In genomic region chr6:9520417-9521151, GRCh38 we compare ENCODE assay signal across 9 cellular contexts.
DNase-seq lines count a peak whose midpoint lies in the region; ATAC-seq and TF ChIP-seq lines count a peak whose summit lies in the region.
"Had no signal": no experiment of that assay in that cellular context is flagged by ENCODE, and none has a peak within 500 bp of the region (broad histone marks: within the 10 kb centered on the region; RNA-seq: fewer than 3 reads in every experiment).

No MANE protein-coding gene starts in this region.

- H3K36me3 ChIP-seq in gastrocnemius medialis = no peaks in the 10 kb centered on the region
- H3K36me3 ChIP-seq: uterus had no signal

- 62 to 63% methylated on average over 8 of the region's 8 CpGs for WGBS in lower leg skin, 2 donors

- TF ChIP-seq POLR2A in gastrocnemius medialis (IDR thresholded peaks at IDR 0.05) = no peak
- no peak for TF ChIP-seq POLR2A in lower leg skin (IDR thresholded peaks at IDR 0.05)

- H3K4me1 Mint-ChIP-seq in activated T-helper 2 cell treated with anti-CD3 and anti-CD28 coated beads, Interferon-gamma antibody, Interleukin-2, Interleukin-4, amounts not matched to agents 10 μg/mL and 5 μg/mL and 100 μg/mL, durations not matched to agents 14 hours and 24 hours and 36 hours (ENCODE audit: low read depth) = peaks cover 3% of the 10 kb centered on the region

- DNase-seq in activated T-helper 2 cell treated with anti-CD3 and anti-CD28 coated beads, Interferon-gamma antibody, Interleukin-2, Interleukin-4, amounts not matched to agents 10 μg/mL and 5 μg/mL and 100 μg/mL, durations not matched to agents 14 hours and 24 hours and 36 hours (ENCODE audit: low spot score) = no peak
- DNase-seq in putamen (ENCODE audit: low spot score) = peak; percentile 9
- DNase-seq in stimulated activated naive CD8-positive, alpha-beta T cell treated with anti-CD3 and anti-CD28 coated beads, Interleukin-15, Interleukin-2, amounts not matched to agents 100 U/mL and 50 U/mL, for 24 hours = no peak
- DNase-seq in gastrocnemius medialis = no peak
- no peak for DNase-seq in lower leg skin (ENCODE audit: low spot score in 2 of 2)
- DNase-seq: uterus had no signal

- ATAC-seq in GM18909 (IDR thresholded peaks at IDR 0.05; ENCODE audit: poor library complexity, unreplicated experiment) = peak; percentile 49
- ATAC-seq in HG03025 (IDR thresholded peaks at IDR 0.05; ENCODE audit: low FRiP score, unreplicated experiment) = peak; percentile 46
- no peak for ATAC-seq in stimulated activated naive CD8-positive, alpha-beta T cell treated with anti-CD3 and anti-CD28 coated beads, Interleukin-15, Interleukin-2, amounts not matched to agents 100 U/mL and 50 U/mL, for 24 hours
- ATAC-seq in gastrocnemius medialis = no peak
- ATAC-seq: sciatic nerve had no signal

- peak overlapping the region; percentile 64 for H3K27ac Mint-ChIP-seq in activated T-helper 2 cell treated with anti-CD3 and anti-CD28 coated beads, Interferon-gamma antibody, Interleukin-2, Interleukin-4, amounts not matched to agents 10 μg/mL and 5 μg/mL and 100 μg/mL, durations not matched to agents 14 hours and 24 hours and 36 hours

- no peak overlapping the region for H3K4me3 Mint-ChIP-seq in activated T-helper 2 cell treated with anti-CD3 and anti-CD28 coated beads, Interferon-gamma antibody, Interleukin-2, Interleukin-4, amounts not matched to agents 10 μg/mL and 5 μg/mL and 100 μg/mL, durations not matched to agents 14 hours and 24 hours and 36 hours (ENCODE audit: low read depth)

- no peak for TF ChIP-seq CTCF in gastrocnemius medialis (IDR thresholded peaks at IDR 0.05 in 4 of 5, conservative IDR thresholded peaks at IDR 0.05 in 1 of 5)
- no peak for TF ChIP-seq CTCF in lower leg skin (IDR thresholded peaks at IDR 0.05)

- no peaks in the 10 kb centered on the region for H3K36me3 Mint-ChIP-seq in activated T-helper 2 cell treated with anti-CD3 and anti-CD28 coated beads, Interferon-gamma antibody, Interleukin-2, Interleukin-4, amounts not matched to agents 10 μg/mL and 5 μg/mL and 100 μg/mL, durations not matched to agents 14 hours and 24 hours and 36 hours (ENCODE audit: low read depth)

- H3K27ac ChIP-seq in gastrocnemius medialis = no peak overlapping the region
- H3K27ac ChIP-seq: uterus had no signal

- no peak overlapping the region for H3K4me3 ChIP-seq in gastrocnemius medialis
- H3K4me3 ChIP-seq in lower leg skin (ENCODE audit: low read depth, poor library complexity, severe bottlenecking) = no peak overlapping the region
- H3K4me3 ChIP-seq: uterus had no signal

- no peaks in the 10 kb centered on the region for H3K4me1 ChIP-seq in gastrocnemius medialis
- H3K4me1 ChIP-seq: uterus had no signal

- H3K27me3 Mint-ChIP-seq in activated T-helper 2 cell treated with anti-CD3 and anti-CD28 coated beads, Interferon-gamma antibody, Interleukin-2, Interleukin-4, amounts not matched to agents 10 μg/mL and 5 μg/mL and 100 μg/mL, durations not matched to agents 14 hours and 24 hours and 36 hours (ENCODE audit: low read depth) = no peaks in the 10 kb centered on the region

- H3K9me3 Mint-ChIP-seq in activated T-helper 2 cell treated with anti-CD3 and anti-CD28 coated beads, Interferon-gamma antibody, Interleukin-2, Interleukin-4, amounts not matched to agents 10 μg/mL and 5 μg/mL and 100 μg/mL, durations not matched to agents 14 hours and 24 hours and 36 hours = peaks cover 5% of the 10 kb centered on the region

- H3K9me3 ChIP-seq in gastrocnemius medialis = no peaks in the 10 kb centered on the region
- H3K9me3 ChIP-seq: uterus had no signal

- intact Hi-C loops in activated T-helper 2 cell treated with anti-CD3 and anti-CD28 coated beads, Interferon-gamma antibody, Interleukin-2, Interleukin-4, amounts not matched to agents 10 μg/mL and 5 μg/mL and 100 μg/mL, durations not matched to agents 14 hours and 24 hours and 36 hours (cut with micrococcal nuclease) = no loop called here
- intact Hi-C loops in gastrocnemius medialis (cut with DNase I; ENCODE audit: low total_unique reads) = no loop called here
- intact Hi-C loops in lower leg skin (cut with DNase I; ENCODE audit: low total_unique reads) = no loop called here

- in situ Hi-C loops in gastrocnemius medialis (cut with MboI; ENCODE audit: low sequenced_read_pairs in 4 of 4) = no loop called here

- no peaks in the 10 kb centered on the region for H3K27me3 ChIP-seq in gastrocnemius medialis
- H3K27me3 ChIP-seq: uterus had no signal

Comparison
In these comparisons a context has a peak if more than half of its experiments do, and no peak if none do; other contexts are left out.
1. ATAC-seq: peak in GM18909 (single experiment) and HG03025 (single experiment); none in stimulated activated naive CD8-positive, alpha-beta T cell treated with anti-CD3 and anti-CD28 coated beads, Interleukin-15, Interleukin-2, amounts not matched to agents 100 U/mL and 50 U/mL, for 24 hours (single experiment) and gastrocnemius medialis (0 of 2).